26 cellular contexts compared by ENCODE assay signal in genomic region chr1:27705545-27705944, GRCh38.
"Had no signal": no experiment of that assay in that cellular context is flagged by ENCODE, and none has a peak within 500 bp of the region (broad histone marks: within the 10 kb centered on the region; RNA-seq: fewer than 3 reads in every experiment).

No MANE protein-coding gene starts in this region.

- H3K4me1 ChIP-seq: colonic mucosa, esophagus squamous epithelium, gastroesophageal sphincter, heart left ventricle, left ventricle myocardium inferior, lower lobe of right lung had no signal

- H3K79me2 ChIP-seq: hepatocyte had no signal

- H3K36me3 ChIP-seq: colonic mucosa, esophagus squamous epithelium, gastroesophageal sphincter, heart left ventricle, left ventricle myocardium inferior, lower lobe of right lung had no signal

- H3K9me3 ChIP-seq: colonic mucosa, lower lobe of right lung had no signal

- ATAC-seq: effector memory CD8-positive, alpha-beta T cell; esophagus mucosa; gastroesophageal sphincter; heart left ventricle; left colon; left lobe of liver; lower lobe of right lung; mucosa of descending colon had no signal

- FAIRE-seq: endometrium had no signal

- H3K4me3 ChIP-seq: colonic mucosa, esophagus squamous epithelium, gastroesophageal sphincter, heart left ventricle, hepatocyte, left ventricle myocardium inferior, lower lobe of right lung, mucosa of descending colon had no signal

- H3K27ac ChIP-seq: colonic mucosa, epithelial cell of prostate, esophagus squamous epithelium, gastroesophageal sphincter, heart left ventricle, hepatocyte, left ventricle myocardium inferior, lower lobe of right lung had no signal

- H3K4me2 ChIP-seq: hepatocyte had no signal

- H3K27me3 ChIP-seq: colonic mucosa, esophagus squamous epithelium, heart left ventricle, hepatocyte had no signal

- DNase-seq: colonic mucosa; cortex of kidney; effector CD8-positive, alpha-beta T cell; effector memory CD8-positive, alpha-beta T cell; endodermal cell; erythroblast; esophagus squamous epithelium; foreskin fibroblast; foreskin melanocyte; heart left ventricle; hypothalamus; immature natural killer cell; kidney; kidney glomerular epithelial cell; left colon; left ventricle myocardium inferior; lower lobe of right lung; mesenchymal stem cell; mucosa of descending colon; naive B cell had no signal

- H2AFZ ChIP-seq: hepatocyte had no signal
